8 cellular contexts compared by ENCODE assay signal in genomic region chr16:19066988-19067348, GRCh38. TPM values are rescaled to one million over a fixed set of nuclear protein-coding genes. Genes with fewer than 3 reads are reported as not detected.
A peak's percentile ranks its signal among the peaks of the same experiment; 100 is the strongest.
DNase-seq lines count a peak whose midpoint lies in the region; ATAC-seq, FAIRE-seq and TF ChIP-seq lines count a peak whose summit lies in the region.

No MANE protein-coding gene starts in this region.

- WGBS in GM12878 (ENCODE audit: insufficient coverage, insufficient replicate concordance, low lambda C conversion rate, missing lambda C conversion rate): 53% methylated on average over 9 of the region's 9 CpGs
- no CpG with 5 or more reads among the region's 9 CpGs for WGBS in mesendoderm (ENCODE audit: extremely low coverage, insufficient coverage, low lambda C conversion rate)
- WGBS in tibial nerve, 2 donors: 61 to 64% methylated on average over 9 of the region's 9 CpGs
- WGBS in lower leg skin, 2 donors: 52 to 61% methylated on average over 9 of the region's 9 CpGs

- no peak overlapping the region for H2BK120ac ChIP-seq in mesendoderm (ENCODE audit: low read depth, low read length)

- no peak overlapping the region for H2BK5ac ChIP-seq in mesendoderm (ENCODE audit: low read length)

- no peak overlapping the region for H4K5ac ChIP-seq in mesendoderm (ENCODE audit: low read length)

- H3K79me2 ChIP-seq in GM12878 (ENCODE audit: control insufficient read depth, insufficient read depth, low read length): no peaks in the 10 kb centered on the region; the same call in 1 of the 2 replicates
- no peaks in the 10 kb centered on the region for H3K79me2 ChIP-seq in mesendoderm (ENCODE audit: control insufficient read depth, insufficient read depth, low read length)

- no peaks in the 10 kb centered on the region for H3K27me3 Mint-ChIP-seq in activated T-cell treated with anti-CD3 and anti-CD28 coated beads, Interleukin-2, amount 50 U/mL, for 72 hours (ENCODE audit: low read depth)

- H3K18ac ChIP-seq in mesendoderm (ENCODE audit: low read length): no peak overlapping the region

- H3K9ac ChIP-seq in GM12878 (ENCODE audit: control insufficient read depth, insufficient read depth, low read length) (no peak overlapping the region), mesendoderm (ENCODE audit: low read length) (no peak overlapping the region)

- no peak for FAIRE-seq in GM12878 (lab: Jason Lieb, UNC)

- BruUV-seq in GM12878 (replicated peaks; lab: Mats Ljungman, UMichigan): TSS peak; percentile 66

- H2AFZ ChIP-seq in GM12878 (ENCODE audit: control insufficient read depth, low read depth, low read length): peak overlapping the region; percentile 74

- H3K36me3 ChIP-seq in GM12878 (ENCODE audit: control insufficient read depth in 2 of 2, insufficient read depth in 2 of 2, low read length in 1 of 2) (no peaks in the 10 kb centered on the region), mesendoderm (ENCODE audit: control insufficient read depth, insufficient read depth, low read length) (no peaks in the 10 kb centered on the region), tibial nerve (peaks cover 0 to 24% (median 0%) of the 10 kb centered on the region in 3 donors)

- DNase-seq in activated T-cell treated with anti-CD3 and anti-CD28 coated beads, Interleukin-2, amount 50 U/mL, for 72 hours: no peak
- DNase-seq in activated T-cell treated with anti-CD3 and anti-CD28 coated beads, Interleukin-2, amount 50 U/mL, for 48 hours: no peak
- DNase-seq in GM12878 (ENCODE audit: low read depth, low spot score): no peak
- DNase-seq in mesendoderm: no peak
- no peak for DNase-seq in tibial nerve (ENCODE audit: low spot score in 2 of 2)
- no peak for DNase-seq in lower leg skin (ENCODE audit: low spot score in 2 of 2)
- no peak for DNase-seq in NCI-H226

- no peaks in the 10 kb centered on the region; the same call in 1 of the 2 replicates for H3K4me1 ChIP-seq in GM12878 (ENCODE audit: control insufficient read depth, insufficient read depth, low read length)
- no peaks in the 10 kb centered on the region for H3K4me1 ChIP-seq in mesendoderm (ENCODE audit: control insufficient read depth, low read depth, low read length)
- peaks cover 0 to 21% (median 13%) of the 10 kb centered on the region in 4 donors for H3K4me1 ChIP-seq in tibial nerve

- peak overlapping the region; percentile 95; the same call in 1 of the 2 replicates for H3K4me3 ChIP-seq in GM12878
- H3K4me3 ChIP-seq in mesendoderm (ENCODE audit: low read length): no peak overlapping the region
- peak overlapping the region; percentile 20 to 91 (median 90) for H3K4me3 ChIP-seq in tibial nerve
- no peak overlapping the region for H3K4me3 ChIP-seq in lower leg skin (ENCODE audit: low read depth, poor library complexity, severe bottlenecking)

- peak overlapping the region; percentile 84 to 95 for H3K4me3 Mint-ChIP-seq in activated T-cell treated with anti-CD3 and anti-CD28 coated beads, Interleukin-2, amount 50 U/mL, for 72 hours

- H3K9me3 ChIP-seq in GM12878 (replicated peaks; ENCODE audit: control insufficient read depth, insufficient read depth, low read length): no peaks in the 10 kb centered on the region
- no peaks in the 10 kb centered on the region for H3K9me3 ChIP-seq in tibial nerve

- H3K4me1 Mint-ChIP-seq in activated T-cell treated with anti-CD3 and anti-CD28 coated beads, Interleukin-2, amount 50 U/mL, for 72 hours (ENCODE audit: low read depth): peaks cover 22% of the 10 kb centered on the region

- H3K56ac ChIP-seq in mesendoderm (ENCODE audit: low read length): no peak overlapping the region

- H3K27ac ChIP-seq in GM12878 (ENCODE audit: control insufficient read depth, insufficient read depth) (0 out of 2 replicates have a peak overlapping the region, but pooled peaks have one; percentile 7), mesendoderm (ENCODE audit: low read depth, low read length) (no peak overlapping the region), tibial nerve (peak overlapping the region; percentile 99 to 100 (median 100))

- TF ChIP-seq EP300 in GM12878 (IDR thresholded peaks at IDR 0.05; ENCODE audit: borderline replicate concordance in 1 of 2, control insufficient read depth in 1 of 2, low read depth in 2 of 2, low read length in 2 of 2) (no peak), tibial nerve (IDR thresholded peaks at IDR 0.05) (no peak)

- H3K4me2 ChIP-seq in GM12878 (ENCODE audit: control insufficient read depth, insufficient read depth) (peak overlapping the region; percentile 45; the same call in 1 of the 2 replicates), mesendoderm (ENCODE audit: low read length) (no peak overlapping the region)

- no peak for ATAC-seq in activated T-cell treated with anti-CD3 and anti-CD28 coated beads, Interleukin-2, amount 50 U/mL, for 72 hours (replicated peaks in 1 of 2)
- ATAC-seq in GM12878 (no peak), GM21529 (IDR thresholded peaks at IDR 0.05; ENCODE audit: unreplicated experiment) (no peak)

- CTCF ChIA-PET in GM12878 (lab: Yijun Ruan, JAX): interaction anchor here (1.0 to 1.3 kb wide), 3 partner anchors 9 to 113 kb away, joined by 4 to 5 read pairs (median 4); no protein-coding TSS in a partner anchor

- H3K79me1 ChIP-seq in mesendoderm (ENCODE audit: low read length): no peaks in the 10 kb centered on the region

- H3K27ac Mint-ChIP-seq in activated T-cell treated with anti-CD3 and anti-CD28 coated beads, Interleukin-2, amount 50 U/mL, for 72 hours: peak overlapping the region; percentile 95

- no peak for TF ChIP-seq CTCF in GM12878 (IDR thresholded peaks at IDR 0.05 in 2 of 3, conservative IDR thresholded peaks at IDR 0.05 in 1 of 3; ENCODE audit: control insufficient read depth in 2 of 3, extremely low read depth in 1 of 3, insufficient read depth in 1 of 3, low read depth in 3 of 3, low read length in 3 of 3)
- TF ChIP-seq CTCF in tibial nerve (IDR thresholded peaks at IDR 0.05): peak in 1 of 5 experiments; percentile 2
- no peak for TF ChIP-seq CTCF in lower leg skin (IDR thresholded peaks at IDR 0.05)

- TF ChIP-seq POLR2A in GM12878 (IDR thresholded peaks at IDR 0.05; ENCODE audit: low read depth, low read length) (no peak), tibial nerve (IDR thresholded peaks at IDR 0.05) (no peak), lower leg skin (IDR thresholded peaks at IDR 0.05) (no peak)

- SMC1A ChIA-PET in GM12878 (lab: Charles Lee; ENCODE audit: uncharacterized antibody, unreplicated experiment): no interaction called here

- H4K20me1 ChIP-seq in GM12878 (ENCODE audit: control insufficient read depth, insufficient read depth): no peaks in the 10 kb centered on the region

- RAD21 ChIA-PET in GM12878 (lab: Charles Lee; ENCODE audit: unreplicated experiment): interaction anchor here (1.0 kb wide), 1 partner anchor 266 kb away, joined by 6 read pairs; the partner anchor contains the start of gene ARL6IP1

- in situ Hi-C loops in GM12878 (cut with MboI): no loop called here

- H2BK15ac ChIP-seq in mesendoderm (replicated peaks; ENCODE audit: low read depth): no peak overlapping the region

- H4K8ac ChIP-seq in mesendoderm (ENCODE audit: low read depth, low read length): peak overlapping the region; percentile 94

- no peak for TF ChIP-seq RAD21 in GM12878 (IDR thresholded peaks at IDR 0.05; ENCODE audit: insufficient read depth, low read depth, low read length)

- H3K36me3 Mint-ChIP-seq in activated T-cell treated with anti-CD3 and anti-CD28 coated beads, Interleukin-2, amount 50 U/mL, for 72 hours (ENCODE audit: insufficient read depth in 2 of 2): peaks cover 0 to 2% of the 10 kb centered on the region in 2 donors

- POLR2A ChIA-PET in GM12878 (lab: Charles Lee): interaction anchor here (0.6 to 1.9 kb wide), 6 partner anchors 9 to 266 kb away, joined by 3 to 9 read pairs (median 3); no protein-coding TSS in a partner anchor

- intact Hi-C loops in GM12878 (cut with micrococcal nuclease; ENCODE audit: unreplicated experiment) (loop anchor here (5.0 kb wide), 2 partner anchors 275 to 455 kb away; partner anchors contain the start of genes CCP110, GDE1 and RPS15A), lower leg skin (cut with DNase I; ENCODE audit: low total_unique reads) (loop anchor here (5.0 kb wide), 1 partner anchor 65 kb away; no protein-coding TSS in a partner anchor)

- H3K23ac ChIP-seq in mesendoderm (ENCODE audit: low read length): no peak overlapping the region

- no peaks in the 10 kb centered on the region for H3K9me3 Mint-ChIP-seq in activated T-cell treated with anti-CD3 and anti-CD28 coated beads, Interleukin-2, amount 50 U/mL, for 72 hours

- no peak overlapping the region for H3K4ac ChIP-seq in mesendoderm (ENCODE audit: low read depth, low read length)

- H2AK5ac ChIP-seq in mesendoderm (ENCODE audit: low read length): no peak overlapping the region

- no peaks in the 10 kb centered on the region for H3K27me3 ChIP-seq in GM12878 (replicated peaks in 1 of 2; ENCODE audit: control insufficient read depth in 2 of 2, insufficient read depth in 2 of 2, low read length in 1 of 2)
- no peaks in the 10 kb centered on the region for H3K27me3 ChIP-seq in mesendoderm (ENCODE audit: insufficient read depth, low read length, poor library complexity)
- no peaks in the 10 kb centered on the region for H3K27me3 ChIP-seq in tibial nerve

RNA-seq across cellular contexts. Expression of gene COQ7, which starts 0.4 kb away (rescaled TPM):
- 10 to 100 TPM; 16.5 to 16.6 TPM for total RNA-seq in activated T-cell treated with anti-CD3 and anti-CD28 coated beads, Interleukin-2, amount 50 U/mL, for 72 hours
- total RNA-seq in GM12878 (2013; cell fraction: nucleolus; rRNA removed): 11.8 and 19.8 TPM in 2 replicates
- 13.1 and 14.4 TPM in 2 replicates for total RNA-seq in GM12878 (2014; rRNA removed)
- 9.7 and 10.7 TPM in 2 replicates for total RNA-seq in GM12878 (2014; rRNA removed; fragmentation: Illumina TruSeq; extraction: Trizol)
- 14.6 and 16.5 TPM in 2 replicates for total RNA-seq in GM12878 (2021)
- 6.8 TPM for polyA plus RNA-seq in GM12878 (2011; ENCODE audit: low read depth)
- 12.8 and 15.2 TPM in 2 replicates for polyA plus RNA-seq in GM12878 (2011; rRNA removed)
- polyA plus RNA-seq in GM12878 (2011; cell fraction: cytosol; rRNA removed): 9.0 and 11.9 TPM in 2 replicates
- polyA plus RNA-seq in GM12878 (2011; cell fraction: nucleus; rRNA removed): 7.2 and 9.9 TPM in 2 replicates
- polyA plus RNA-seq in GM12878 (2012): 8.8 and 9.4 TPM in 2 replicates
- polyA plus RNA-seq in GM12878 (2014; fragmentation: Illumina TruSeq; extraction: Trizol): 9.2 and 11.5 TPM in 2 replicates
- polyA plus RNA-seq in GM12878 (2014; fragmentation: Nextera tagmentation; extraction: Ambion mirVana): 1 to 10 TPM; 3.2 to 4.3 TPM
- 18.1 and 21.9 TPM in 2 replicates for polyA plus RNA-seq in GM12878 (2014; rRNA removed)
- polyA plus RNA-seq in GM12878 (2016; fragmentation: Nextera tagmentation; extraction: Ambion mirVana): 10 to 100 TPM; 14.9 to 19.7 TPM
- polyA minus RNA-seq in GM12878 (2011; rRNA and poly(A)+ RNA removed): 10.0 and 16.5 TPM in 2 replicates
- polyA minus RNA-seq in GM12878 (2011; cell fraction: cytosol; rRNA and poly(A)+ RNA removed): 1.9 and 3.4 TPM in 2 replicates
- 8.9 and 12.9 TPM in 2 replicates for polyA minus RNA-seq in GM12878 (2011; cell fraction: nucleus; rRNA and poly(A)+ RNA removed)
- polyA plus RNA-seq in mesendoderm (2013, experiment 1 of 2): 12.6 TPM
- 12.3 TPM for polyA plus RNA-seq in mesendoderm (2013, experiment 2 of 2)
- total RNA-seq in tibial nerve: 10 to 100 TPM; 12.7 to 19.8 (median 14.2) TPM
- total RNA-seq in lower leg skin: 10 to 100 TPM; 11.4 to 18.3 (median 15.4) TPM

RNA-seq across cellular contexts. Expression of gene ITPRIPL2, which starts 46.8 kb away (rescaled TPM):
- 1 to 10 TPM; 6.7 to 9.3 TPM for total RNA-seq in activated T-cell treated with anti-CD3 and anti-CD28 coated beads, Interleukin-2, amount 50 U/mL, for 72 hours
- 23.0 and 26.1 TPM in 2 replicates for total RNA-seq in GM12878 (2013; cell fraction: nucleolus; rRNA removed)
- total RNA-seq in GM12878 (2014; rRNA removed) (5.1 and 5.7 TPM in 2 replicates), GM12878 (2014; rRNA removed; fragmentation: Illumina TruSeq; extraction: Trizol) (4.4 and 4.5 TPM in 2 replicates), GM12878 (2021) (14.3 and 14.7 TPM in 2 replicates), tibial nerve (10 to 100 TPM; 51.3 to 68.7 (median 59.6) TPM), lower leg skin (10 to 100 TPM; 57.3 to 61.0 (median 58.1) TPM)
- 1.5 TPM for polyA plus RNA-seq in GM12878 (2011; ENCODE audit: low read depth)
- polyA plus RNA-seq in GM12878 (2011; rRNA removed) (3.0 and 3.7 TPM in 2 replicates), GM12878 (2014; fragmentation: Illumina TruSeq; extraction: Trizol) (4.0 and 5.4 TPM in 2 replicates), GM12878 (2014; fragmentation: Nextera tagmentation; extraction: Ambion mirVana) (under 1 TPM; 0.48 to 0.68 TPM), GM12878 (2014; rRNA removed) (4.3 and 5.1 TPM in 2 replicates), GM12878 (2016; fragmentation: Nextera tagmentation; extraction: Ambion mirVana) (1 to 10 TPM in 1 of 2 experiments, under 1 TPM in 1; 0.57 to 1.7 TPM)
- polyA plus RNA-seq in GM12878 (2011; cell fraction: cytosol; rRNA removed): 2.1 and 3.3 TPM in 2 replicates
- 3.3 and 3.7 TPM in 2 replicates for polyA plus RNA-seq in GM12878 (2011; cell fraction: nucleus; rRNA removed)
- polyA plus RNA-seq in GM12878 (2012): 2.3 and 3.1 TPM in 2 replicates
- polyA minus RNA-seq in GM12878 (2011; rRNA and poly(A)+ RNA removed): 3.0 and 4.4 TPM in 2 replicates
- polyA minus RNA-seq in GM12878 (2011; cell fraction: cytosol; rRNA and poly(A)+ RNA removed): 3.7 and 4.2 TPM in 2 replicates
- 3.0 and 5.2 TPM in 2 replicates for polyA minus RNA-seq in GM12878 (2011; cell fraction: nucleus; rRNA and poly(A)+ RNA removed)
- polyA plus RNA-seq in mesendoderm (2013, experiment 1 of 2): 2.3 TPM
- polyA plus RNA-seq in mesendoderm (2013, experiment 2 of 2): 2.5 TPM

Comparison
In these comparisons a context has a peak if more than half of its experiments do, and no peak if none do; other contexts are left out.
1. H3K4me3 ChIP-seq: peak in GM12878 (single experiment) and tibial nerve (4 of 4); none in mesendoderm (single experiment) and lower leg skin (single experiment).